ENCODE assay signal across 24 cellular contexts in genomic region chr14:84272290-84272721, GRCh38.
"Had no signal": no experiment of that assay in that cellular context is flagged by ENCODE, and none has a peak within 500 bp of the region (broad histone marks: within the 10 kb centered on the region; RNA-seq: fewer than 3 reads in every experiment).

No MANE protein-coding gene starts in this region.

- ATAC-seq: activated T-cell treated with anti-CD3 and anti-CD28 coated beads, Interleukin-2, amount 50 U/mL, for 4 hours; body of pancreas; gastroesophageal sphincter; heart right ventricle; stimulated activated naive B cell treated with anti-CD40 and anti-IgM and Interleukin-4, amounts not matched to agents 10 μg/mL and 1 μg/mL and 100 μg/mL, for 72 hours had no signal

- H3K27ac Mint-ChIP-seq: activated CD4-positive, alpha-beta memory T cell treated with anti-CD3 and anti-CD28 coated beads for 36 hours; neural progenitor cell; stimulated activated naive B cell treated with anti-CD40 and anti-IgM and Interleukin-4, amounts not matched to agents 10 μg/mL and 1 μg/mL and 100 μg/mL, for 72 hours had no signal

- H3K36me3 Mint-ChIP-seq: activated CD4-positive, alpha-beta memory T cell treated with anti-CD3 and anti-CD28 coated beads for 36 hours; neural progenitor cell; stimulated activated naive B cell treated with anti-CD40 and anti-IgM and Interleukin-4, amounts not matched to agents 10 μg/mL and 1 μg/mL and 100 μg/mL, for 72 hours had no signal

- H3K4me1 Mint-ChIP-seq: neural progenitor cell; stimulated activated naive B cell treated with anti-CD40 and anti-IgM and Interleukin-4, amounts not matched to agents 10 μg/mL and 1 μg/mL and 100 μg/mL, for 72 hours had no signal

- H3K27me3 ChIP-seq: adrenal gland, body of pancreas, esophagus squamous epithelium, gastroesophageal sphincter, heart right ventricle, neural progenitor cell, thyroid gland had no signal

- H3K9me3 Mint-ChIP-seq: neural progenitor cell had no signal

- H3K9me3 ChIP-seq: adrenal gland, body of pancreas, esophagus squamous epithelium, gastroesophageal sphincter, thyroid gland had no signal

- FAIRE-seq: endothelial cell of umbilical vein, islet of Langerhans, urothelium cell line had no signal

- DNase-seq: activated CD4-positive, alpha-beta memory T cell treated with anti-CD3 and anti-CD28 coated beads for 36 hours; activated CD4-positive, alpha-beta T cell treated with anti-CD3 and anti-CD28 coated beads for 1 hour; activated effector memory CD4-positive, alpha-beta T cell treated with Interleukin-2 at 50 U/mL for 16 hours; activated naive CD4-positive, alpha-beta T cell treated with anti-CD3 and anti-CD28 coated beads, Interleukin-2, amount 50 U/mL, for 16 hours; activated T-cell treated with anti-CD3 and anti-CD28 coated beads, Interleukin-2, amount 50 U/mL, for 4 hours; body of pancreas; central memory CD4-positive, alpha-beta T cell; cortex of kidney; effector CD8-positive, alpha-beta T cell; esophagus squamous epithelium; heart right ventricle; stimulated activated CD4-positive, alpha-beta T cell treated with anti-CD3 and anti-CD28 coated beads, Interleukin-4, amount 100 ng/mL, for 1 hour; stimulated activated naive B cell treated with anti-CD40 and anti-IgM and Interleukin-4, amounts not matched to agents 10 μg/mL and 1 μg/mL and 100 μg/mL, for 72 hours; T-helper 1 cell; T1000; thyroid gland had no signal

- H3K27me3 Mint-ChIP-seq: activated CD4-positive, alpha-beta memory T cell treated with anti-CD3 and anti-CD28 coated beads for 36 hours; stimulated activated naive B cell treated with anti-CD40 and anti-IgM and Interleukin-4, amounts not matched to agents 10 μg/mL and 1 μg/mL and 100 μg/mL, for 72 hours had no signal

- H3K4me3 Mint-ChIP-seq: activated CD4-positive, alpha-beta memory T cell treated with anti-CD3 and anti-CD28 coated beads for 36 hours; activated T-cell treated with anti-CD3 and anti-CD28 coated beads, Interleukin-2, amount 50 U/mL, for 4 hours; neural progenitor cell; stimulated activated naive B cell treated with anti-CD40 and anti-IgM and Interleukin-4, amounts not matched to agents 10 μg/mL and 1 μg/mL and 100 μg/mL, for 72 hours had no signal

- H3K36me3 ChIP-seq: adrenal gland, esophagus squamous epithelium, gastroesophageal sphincter, heart right ventricle, neural progenitor cell, thyroid gland had no signal

- H3K4me1 ChIP-seq: body of pancreas, esophagus squamous epithelium, gastroesophageal sphincter, neural progenitor cell, parathyroid adenoma, thyroid gland had no signal

- H3K27ac ChIP-seq: adrenal gland, body of pancreas, esophagus squamous epithelium, gastroesophageal sphincter, heart right ventricle, neural progenitor cell, parathyroid adenoma, thyroid gland had no signal

- H3K4me3 ChIP-seq: adrenal gland, body of pancreas, esophagus squamous epithelium, gastroesophageal sphincter, heart right ventricle, lung, neural progenitor cell, thyroid gland had no signal
